In genomic region chr9:122382901-122383850, GRCh38 we compare ENCODE assay signal across 13 cellular contexts. TPM values are rescaled to one million over a fixed set of nuclear protein-coding genes. Genes with fewer than 3 reads are reported as not detected.
DNase-seq lines count a peak whose midpoint lies in the region; ATAC-seq, FAIRE-seq and TF ChIP-seq lines count a peak whose summit lies in the region.
"Had no signal": no experiment of that assay in that cellular context is flagged by ENCODE, and none has a peak within 500 bp of the region (broad histone marks: within the 10 kb centered on the region; RNA-seq: fewer than 3 reads in every experiment).

No MANE protein-coding gene starts in this region.

- no TSS peak for BruUV-seq in HepG2 (replicated peaks; lab: Mats Ljungman, UMichigan)

- H3K27me3 ChIP-seq in gastrocnemius medialis (no peaks in the 10 kb centered on the region), HepG2 (ENCODE audit: control insufficient read depth in 1 of 2, insufficient read depth in 2 of 2, low read length in 2 of 2) (peaks cover 2 to 7% of the 10 kb centered on the region in 2 experiments; a peak in 2 of 5 replicates)
- H3K27me3 ChIP-seq: hepatocyte had no signal

- H3K36me3 ChIP-seq in gastrocnemius medialis: no peaks in the 10 kb centered on the region
- H3K36me3 ChIP-seq in HepG2 (replicated peaks in 1 of 2; ENCODE audit: control insufficient read depth in 1 of 2, insufficient read depth in 2 of 2, low read length in 2 of 2): no peaks in the 10 kb centered on the region
- H3K36me3 ChIP-seq: lower lobe of right lung had no signal

- no peak overlapping the region for H3K9ac ChIP-seq in HepG2 (ENCODE audit: insufficient read depth, low read depth, low read length)

- WGBS in HepG2 (ENCODE audit: low lambda C conversion rate): 32% methylated on average over 4 of the region's 16 CpGs

- H3K36me3 Mint-ChIP-seq in activated CD8-positive, alpha-beta T cell treated with anti-CD3 and anti-CD28 coated beads for 36 hours (ENCODE audit: low read depth): no peaks in the 10 kb centered on the region
- no peaks in the 10 kb centered on the region for H3K36me3 Mint-ChIP-seq in activated CD8-positive, alpha-beta T cell treated with anti-CD3 and anti-CD28 coated beads, Interleukin-2, amount 10 ng/mL, durations not matched to agents 7 days and 5 days (ENCODE audit: low read depth)

- no peak for FAIRE-seq in HepG2 (lab: Jason Lieb, UNC)
- FAIRE-seq: GM19239, TTC549 had no signal

- POLR2A ChIA-PET in activated CD8-positive, alpha-beta T cell treated with anti-CD3 and anti-CD28 coated beads for 36 hours (lab: Charles Lee): no interaction called here
- POLR2A ChIA-PET in activated CD8-positive, alpha-beta T cell treated with anti-CD3 and anti-CD28 coated beads, Interleukin-2, amount 10 ng/mL, durations not matched to agents 7 days and 5 days (lab: Charles Lee): no interaction called here
- POLR2A ChIA-PET in RWPE1 (lab: Yijun Ruan, JAX; ENCODE audit: low non-redundant PET) (interaction anchor here (0.6 kb wide), 1 partner anchor 13 kb away, joined by 4 read pairs; the partner anchor contains the start of gene PTGS1), HepG2 (lab: Yijun Ruan, JAX) (no interaction called here)

- H3K4me1 ChIP-seq in gastrocnemius medialis: peaks cover 0 to 8% of the 10 kb centered on the region in 2 donors
- no peaks in the 10 kb centered on the region for H3K4me1 ChIP-seq in HepG2 (ENCODE audit: insufficient read depth, low read length)
- H3K4me1 ChIP-seq: lower lobe of right lung had no signal

- no peak for ATAC-seq in activated CD8-positive, alpha-beta T cell treated with anti-CD3 and anti-CD28 coated beads for 36 hours
- no peak for ATAC-seq in activated CD8-positive, alpha-beta T cell treated with anti-CD3 and anti-CD28 coated beads, Interleukin-2, amount 10 ng/mL, durations not matched to agents 7 days and 5 days
- ATAC-seq in gastrocnemius medialis: peak; percentile 44 to 73
- no peak for ATAC-seq in HG03342 (IDR thresholded peaks at IDR 0.05; ENCODE audit: unreplicated experiment)
- no peak for ATAC-seq in HepG2
- ATAC-seq: lower lobe of right lung had no signal

- peaks cover 11% of the 10 kb centered on the region for H3K4me1 Mint-ChIP-seq in activated CD8-positive, alpha-beta T cell treated with anti-CD3 and anti-CD28 coated beads for 36 hours (ENCODE audit: low read depth)
- no peaks in the 10 kb centered on the region for H3K4me1 Mint-ChIP-seq in activated CD8-positive, alpha-beta T cell treated with anti-CD3 and anti-CD28 coated beads, Interleukin-2, amount 10 ng/mL, durations not matched to agents 7 days and 5 days (ENCODE audit: low read depth)

- peaks cover 4% of the 10 kb centered on the region for H3K27me3 Mint-ChIP-seq in activated CD8-positive, alpha-beta T cell treated with anti-CD3 and anti-CD28 coated beads for 36 hours
- no peaks in the 10 kb centered on the region for H3K27me3 Mint-ChIP-seq in activated CD8-positive, alpha-beta T cell treated with anti-CD3 and anti-CD28 coated beads, Interleukin-2, amount 10 ng/mL, durations not matched to agents 7 days and 5 days (ENCODE audit: low read depth)

- in situ Hi-C loops in gastrocnemius medialis (cut with MboI; ENCODE audit: low sequenced_read_pairs in 4 of 4): no loop called here
- in situ Hi-C loops in HepG2 (cut with HindIII; ENCODE audit: extremely low pct_ligation_motif_present, low pct_unique_long_range_greater_than_20kb): no loop called here

- no peak for DNase-seq in activated CD8-positive, alpha-beta T cell treated with anti-CD3 and anti-CD28 coated beads for 36 hours
- DNase-seq in activated CD8-positive, alpha-beta T cell treated with anti-CD3 and anti-CD28 coated beads, Interleukin-2, amount 10 ng/mL, durations not matched to agents 7 days and 5 days: no peak
- DNase-seq in RWPE1 (ENCODE audit: low spot score) (peak; percentile 60), fibroblast of peridontal ligament (ENCODE audit: extremely low read depth) (peak; percentile 86), gastrocnemius medialis (no peak), HepG2 (ENCODE audit: low spot score) (no peak)
- no peak for DNase-seq in activated CD4-positive, alpha-beta T cell treated with anti-CD3 and anti-CD28 coated beads for 48 hours
- DNase-seq: lower lobe of right lung, NCI-H524 treated with DMSO at 0.1 percent for 48 hours had no signal

- H4K20me1 ChIP-seq in HepG2 (ENCODE audit: insufficient read depth, low read length): no peaks in the 10 kb centered on the region

- H3K27ac ChIP-seq in RWPE1 (peak overlapping the region; percentile 48), gastrocnemius medialis (no peak overlapping the region), HepG2 (ENCODE audit: extremely low read length, insufficient read depth, low read length) (no peak overlapping the region)
- H3K27ac ChIP-seq: hepatocyte, lower lobe of right lung had no signal

- TF ChIP-seq EP300 in HepG2 (IDR thresholded peaks at IDR 0.05; ENCODE audit: low read depth in 2 of 2, low read length in 2 of 2) (no peak), HepG2 (CRISPR knock-in tag; IDR thresholded peaks at IDR 0.05; ENCODE audit: borderline replicate concordance) (no peak)

- H3K79me2 ChIP-seq in HepG2 (ENCODE audit: insufficient read depth, low read length): no peaks in the 10 kb centered on the region
- H3K79me2 ChIP-seq: hepatocyte had no signal

- no peak for TF ChIP-seq POLR2A in gastrocnemius medialis (IDR thresholded peaks at IDR 0.05)
- TF ChIP-seq POLR2A in HepG2 (IDR thresholded peaks at IDR 0.05; ENCODE audit: insufficient read depth in 1 of 2, low read depth in 2 of 2, low read length in 2 of 2): no peak

- no peak overlapping the region for H2AFZ ChIP-seq in HepG2 (ENCODE audit: low read length)
- H2AFZ ChIP-seq: hepatocyte had no signal

- H3K4me3 Mint-ChIP-seq in activated CD8-positive, alpha-beta T cell treated with anti-CD3 and anti-CD28 coated beads for 36 hours: no peak overlapping the region
- H3K4me3 Mint-ChIP-seq in activated CD8-positive, alpha-beta T cell treated with anti-CD3 and anti-CD28 coated beads, Interleukin-2, amount 10 ng/mL, durations not matched to agents 7 days and 5 days: no peak overlapping the region

- peaks cover 10% of the 10 kb centered on the region for H3K9me3 Mint-ChIP-seq in activated CD8-positive, alpha-beta T cell treated with anti-CD3 and anti-CD28 coated beads for 36 hours
- H3K9me3 Mint-ChIP-seq in activated CD8-positive, alpha-beta T cell treated with anti-CD3 and anti-CD28 coated beads, Interleukin-2, amount 10 ng/mL, durations not matched to agents 7 days and 5 days (ENCODE audit: insufficient read depth): no peaks in the 10 kb centered on the region

- no peak overlapping the region for H3K4me3 ChIP-seq in gastrocnemius medialis
- H3K4me3 ChIP-seq in HepG2 (replicated peaks in 1 of 3; ENCODE audit: insufficient read depth in 1 of 3, low read depth in 2 of 3, low read length in 3 of 3): no peak overlapping the region
- H3K4me3 ChIP-seq: hepatocyte, lower lobe of right lung had no signal

- no peak for TF ChIP-seq RAD21 in HepG2 (CRISPR knock-in tag; IDR thresholded peaks at IDR 0.05)

- CTCF ChIA-PET in activated CD8-positive, alpha-beta T cell treated with anti-CD3 and anti-CD28 coated beads for 36 hours (lab: Charles Lee): no interaction called here
- CTCF ChIA-PET in activated CD8-positive, alpha-beta T cell treated with anti-CD3 and anti-CD28 coated beads, Interleukin-2, amount 10 ng/mL, durations not matched to agents 7 days and 5 days (lab: Charles Lee): interaction anchor here (0.9 kb wide), 1 partner anchor 81 kb away, joined by 4 read pairs; no protein-coding TSS in a partner anchor
- CTCF ChIA-PET in RWPE1 (lab: Yijun Ruan, JAX) (interaction anchor here (0.6 to 1.7 kb wide), 4 partner anchors 14 to 574 kb away, joined by 3 to 4 read pairs (median 4); no protein-coding TSS in a partner anchor), HepG2 (lab: Yijun Ruan, JAX; ENCODE audit: low intra/inter-chr PET ratio, low total read pairs) (no interaction called here)

- TF ChIP-seq CTCF in activated CD8-positive, alpha-beta T cell treated with anti-CD3 and anti-CD28 coated beads for 36 hours (IDR thresholded peaks at IDR 0.05): no peak
- TF ChIP-seq CTCF in RWPE1 (conservative IDR thresholded peaks at IDR 0.05; ENCODE audit: low read depth) (no peak), gastrocnemius medialis (IDR thresholded peaks at IDR 0.05 in 4 of 5, conservative IDR thresholded peaks at IDR 0.05 in 1 of 5) (no peak), HepG2 (CRISPR knock-in tag; IDR thresholded peaks at IDR 0.05) (no peak)

- intact Hi-C loops in activated CD8-positive, alpha-beta T cell treated with anti-CD3 and anti-CD28 coated beads for 36 hours (cut with micrococcal nuclease): no loop called here
- intact Hi-C loops in gastrocnemius medialis (cut with DNase I; ENCODE audit: low total_unique reads): no loop called here
- intact Hi-C loops in HepG2 (cut with micrococcal nuclease; ENCODE audit: unreplicated experiment): no loop called here

- H3K9me3 ChIP-seq in gastrocnemius medialis (no peaks in the 10 kb centered on the region), HepG2 (ENCODE audit: low read length) (peaks cover 15% of the 10 kb centered on the region)
- H3K9me3 ChIP-seq: lower lobe of right lung had no signal

- H3K27ac Mint-ChIP-seq in activated CD8-positive, alpha-beta T cell treated with anti-CD3 and anti-CD28 coated beads for 36 hours: peak overlapping the region; percentile 44
- H3K27ac Mint-ChIP-seq in activated CD8-positive, alpha-beta T cell treated with anti-CD3 and anti-CD28 coated beads, Interleukin-2, amount 10 ng/mL, durations not matched to agents 7 days and 5 days: no peak overlapping the region

- no peak overlapping the region for H3K4me2 ChIP-seq in HepG2 (ENCODE audit: low read depth, low read length)
- H3K4me2 ChIP-seq: hepatocyte had no signal

RNA-seq across cellular contexts. Expression of gene PTGS1, which starts 12.4 kb away (rescaled TPM):
- total RNA-seq in activated CD8-positive, alpha-beta T cell treated with anti-CD3 and anti-CD28 coated beads for 36 hours: under 1 TPM in 1 of 2 experiments, not detected in 1; 0.23 TPM
- under 1 TPM; 0.26 to 0.37 TPM for total RNA-seq in activated CD8-positive, alpha-beta T cell treated with anti-CD3 and anti-CD28 coated beads, Interleukin-2, amount 10 ng/mL, durations not matched to agents 7 days and 5 days
- total RNA-seq in gastrocnemius medialis (1 to 10 TPM in 3 of 4 donors, under 1 TPM in 1; 0.78 to 1.8 (median 1.0) TPM), HepG2 (2016; rRNA removed; fragmentation: Illumina TruSeq; extraction: Trizol) (0.06 and 0.07 TPM in 2 replicates)
- not detected in 2 replicates for total RNA-seq in HepG2 (2016; cell fraction: cytosol; rRNA removed; fragmentation: Illumina TruSeq; extraction: Trizol; ENCODE audit: low read depth)
- 0.11 TPM in 1 of 2 replicates, not detected in the other for total RNA-seq in HepG2 (2016; cell fraction: insoluble cytoplasmic fraction; rRNA removed; fragmentation: Illumina TruSeq; extraction: Trizol)
- 0.03 TPM in 1 of 2 replicates, not detected in the other for total RNA-seq in HepG2 (2016; cell fraction: membrane; rRNA removed; fragmentation: Illumina TruSeq; extraction: Trizol)
- total RNA-seq in HepG2 (2016; cell fraction: nucleus; rRNA removed; fragmentation: Illumina TruSeq; extraction: Trizol): not detected in 2 replicates
- polyA plus RNA-seq in HepG2 (2011; rRNA removed): 0.05 and 0.08 TPM in 2 replicates
- polyA plus RNA-seq in HepG2 (2011; cell fraction: cytosol; rRNA removed): 0.06 and 0.15 TPM in 2 replicates
- 0.09 and 0.10 TPM in 2 replicates for polyA plus RNA-seq in HepG2 (2011; cell fraction: nucleus; rRNA removed)
- polyA plus RNA-seq in HepG2 (2012): 0.07 and 0.08 TPM in 2 replicates
- not detected in 2 replicates for polyA plus RNA-seq in HepG2 (2016; cell fraction: cytosol; fragmentation: Illumina TruSeq; extraction: Trizol; ENCODE audit: low read depth)
- not detected in 2 replicates for polyA plus RNA-seq in HepG2 (2016; cell fraction: insoluble cytoplasmic fraction; fragmentation: Illumina TruSeq; extraction: Trizol; ENCODE audit: low read depth)
- 0.08 TPM in 1 of 2 replicates, not detected in the other for polyA plus RNA-seq in HepG2 (2016; cell fraction: membrane; fragmentation: Illumina TruSeq; extraction: Trizol; ENCODE audit: low read depth)
- not detected in 2 replicates for polyA plus RNA-seq in HepG2 (2016; cell fraction: nucleus; fragmentation: Illumina TruSeq; extraction: Trizol; ENCODE audit: insufficient read depth, low read depth)
- polyA minus RNA-seq in HepG2 (2011; rRNA and poly(A)+ RNA removed; ENCODE audit: low replicate concordance): 0.28 and 8.6 TPM in 2 replicates
- polyA minus RNA-seq in HepG2 (2011; cell fraction: cytosol; rRNA and poly(A)+ RNA removed): not detected in 2 replicates
- 0.12 TPM in 1 of 2 replicates, not detected in the other for polyA minus RNA-seq in HepG2 (2011; cell fraction: nucleus; rRNA and poly(A)+ RNA removed)

Comparison
In these comparisons a context has a peak if more than half of its experiments do, and no peak if none do; other contexts are left out.
1. CTCF ChIA-PET loops: an anchor here in activated CD8-positive, alpha-beta T cell treated with anti-CD3 and anti-CD28 coated beads, Interleukin-2, amount 10 ng/mL, durations not matched to agents 7 days and 5 days (0.9 kb wide) and RWPE1 (0.6 to 1.7 kb wide); none called in activated CD8-positive, alpha-beta T cell treated with anti-CD3 and anti-CD28 coated beads for 36 hours and HepG2.
2. ATAC-seq: peak in gastrocnemius medialis (2 of 2); none in activated CD8-positive, alpha-beta T cell treated with anti-CD3 and anti-CD28 coated beads for 36 hours (single experiment), activated CD8-positive, alpha-beta T cell treated with anti-CD3 and anti-CD28 coated beads, Interleukin-2, amount 10 ng/mL, durations not matched to agents 7 days and 5 days (single experiment), HG03342 (single experiment) and HepG2 (single experiment).
3. DNase-seq: peak in RWPE1 (single experiment) and fibroblast of peridontal ligament (single experiment); none in activated CD8-positive, alpha-beta T cell treated with anti-CD3 and anti-CD28 coated beads for 36 hours (single experiment), activated CD8-positive, alpha-beta T cell treated with anti-CD3 and anti-CD28 coated beads, Interleukin-2, amount 10 ng/mL, durations not matched to agents 7 days and 5 days (single experiment), gastrocnemius medialis (0 of 2), activated CD4-positive, alpha-beta T cell treated with anti-CD3 and anti-CD28 coated beads for 48 hours (single experiment) and HepG2 (single experiment).